7 cellular contexts compared by ENCODE assay signal in genomic region chr1:15604400-15604799, GRCh38. TPM values are rescaled to one million over a fixed set of nuclear protein-coding genes. Genes with fewer than 3 reads are reported as not detected.
A peak's percentile ranks its signal among the peaks of the same experiment; 100 is the strongest.
DNase-seq lines count a peak whose midpoint lies in the region; ATAC-seq, FAIRE-seq and TF ChIP-seq lines count a peak whose summit lies in the region.
"Not testable (repeated sequence)": the region's sequence is repeated elsewhere in the genome, so short reads cannot be mapped to it uniquely, and the experiment has no call there.

No MANE protein-coding gene starts in this region.

- TF ChIP-seq CTCF in RWPE1 (conservative IDR thresholded peaks at IDR 0.05; ENCODE audit: low read depth); neural progenitor cell (IDR thresholded peaks at IDR 0.05): not testable (repeated sequence)
- TF ChIP-seq CTCF in HepG2 (CRISPR knock-in tag; IDR thresholded peaks at IDR 0.05) = peak; percentile 38

- TF ChIP-seq RAD21 in HepG2 (CRISPR knock-in tag; IDR thresholded peaks at IDR 0.05) = not testable (repeated sequence)

- peak overlapping the region in 5 of 7 donors; percentile 75 to 88 (median 80) for H3K4me3 Mint-ChIP-seq in CD8-positive, alpha-beta memory T cell
- H3K4me3 Mint-ChIP-seq in activated CD4-positive, alpha-beta memory T cell treated with anti-CD3 and anti-CD28 coated beads for 36 hours = peak overlapping the region; percentile 73
- H3K4me3 Mint-ChIP-seq in activated naive CD8-positive, alpha-beta T cell treated with anti-CD3 and anti-CD28 coated beads, Interleukin-2, amount 50 U/mL, for 24 hours = peak overlapping the region; percentile 68
- peak overlapping the region; percentile 92 for H3K4me3 Mint-ChIP-seq in neural progenitor cell

- not testable (repeated sequence) for FAIRE-seq in HepG2 (lab: Jason Lieb, UNC)

- in situ Hi-C loops in HepG2 (cut with HindIII; ENCODE audit: extremely low pct_ligation_motif_present, low pct_unique_long_range_greater_than_20kb) = not testable (repeated sequence)

- peaks cover 12% of the 10 kb centered on the region for H3K4me1 ChIP-seq in CD8-positive, alpha-beta memory T cell (ENCODE audit: insufficient read depth, low read length)
- peaks cover 56% of the 10 kb centered on the region for H3K4me1 ChIP-seq in HepG2 (ENCODE audit: insufficient read depth, low read length)
- not testable (repeated sequence) for H3K4me1 ChIP-seq in neural progenitor cell; rectal smooth muscle tissue (ENCODE audit: control insufficient read depth, insufficient read depth, low read length)

- H3K27ac Mint-ChIP-seq in CD8-positive, alpha-beta memory T cell = peak overlapping the region in 2 of 8 donors; percentile 71 to 88
- H3K27ac Mint-ChIP-seq in activated CD4-positive, alpha-beta memory T cell treated with anti-CD3 and anti-CD28 coated beads for 36 hours; activated naive CD8-positive, alpha-beta T cell treated with anti-CD3 and anti-CD28 coated beads, Interleukin-2, amount 50 U/mL, for 24 hours; neural progenitor cell: not testable (repeated sequence)

- CTCF ChIA-PET in CD8-positive, alpha-beta memory T cell (lab: Charles Lee) = interaction anchor here (1.1 to 1.4 kb wide), 2 partner anchors 13 to 18 kb away, joined by 3 to 5 read pairs; no protein-coding TSS in a partner anchor
- CTCF ChIA-PET in RWPE1 (lab: Yijun Ruan, JAX); activated CD4-positive, alpha-beta memory T cell treated with anti-CD3 and anti-CD28 coated beads for 36 hours (lab: Charles Lee); HepG2 (lab: Yijun Ruan, JAX; ENCODE audit: low intra/inter-chr PET ratio, low total read pairs): not testable (repeated sequence)

- H2AFZ ChIP-seq in HepG2 (ENCODE audit: low read length); neural progenitor cell (replicated peaks): not testable (repeated sequence)

- not testable (repeated sequence) for TF ChIP-seq POLR2A in HepG2 (IDR thresholded peaks at IDR 0.05; ENCODE audit: insufficient read depth in 1 of 2, low read depth in 2 of 2, low read length in 2 of 2)

- not testable (repeated sequence) for ATAC-seq in activated naive CD8-positive, alpha-beta T cell treated with anti-CD3 and anti-CD28 coated beads, Interleukin-2, amount 50 U/mL, for 24 hours
- ATAC-seq in HepG2 = peak; percentile 12; the same call in 2 of the 3 replicates

- not testable (repeated sequence) for H4K20me1 ChIP-seq in HepG2 (ENCODE audit: insufficient read depth, low read length); neural progenitor cell (ENCODE audit: low read depth)

- H3F3A ChIP-seq in neural progenitor cell (ENCODE audit: low read depth) = peaks cover 11% of the 10 kb centered on the region

- H3K9ac ChIP-seq in HepG2 (ENCODE audit: insufficient read depth, low read depth, low read length); neural progenitor cell; rectal smooth muscle tissue (ENCODE audit: low read length): not testable (repeated sequence)

- POLR2A ChIA-PET in CD8-positive, alpha-beta memory T cell (lab: Charles Lee) = interaction anchor here (1.4 kb wide), 1 partner anchor 80 kb away, joined by 3 read pairs; no protein-coding TSS in a partner anchor
- POLR2A ChIA-PET in RWPE1 (lab: Yijun Ruan, JAX; ENCODE audit: low non-redundant PET) = not testable (repeated sequence)
- POLR2A ChIA-PET in activated CD4-positive, alpha-beta memory T cell treated with anti-CD3 and anti-CD28 coated beads for 36 hours (lab: Charles Lee) = interaction anchor here (1.1 to 1.9 kb wide), 3 partner anchors 10 to 14 kb away, joined by 3 to 9 read pairs (median 4); no protein-coding TSS in a partner anchor
- POLR2A ChIA-PET in HepG2 (lab: Yijun Ruan, JAX) = interaction anchor here (1.3 to 7.6 kb wide), 5 partner anchors 13 to 137 kb away, joined by 3 to 188 read pairs (median 5); partner anchors contain the start of gene DDI2

- not testable (repeated sequence) for H3K36me3 Mint-ChIP-seq in CD8-positive, alpha-beta memory T cell; activated CD4-positive, alpha-beta memory T cell treated with anti-CD3 and anti-CD28 coated beads for 36 hours; activated naive CD8-positive, alpha-beta T cell treated with anti-CD3 and anti-CD28 coated beads, Interleukin-2, amount 50 U/mL, for 24 hours (ENCODE audit: low read depth); neural progenitor cell

- not testable (repeated sequence) for H3K9me3 ChIP-seq in CD8-positive, alpha-beta memory T cell (ENCODE audit: low read length); HepG2 (ENCODE audit: low read length); neural progenitor cell (ENCODE audit: low read depth)

- intact Hi-C loops in activated CD4-positive, alpha-beta memory T cell treated with anti-CD3 and anti-CD28 coated beads for 36 hours (cut with micrococcal nuclease) = not testable (repeated sequence)
- intact Hi-C loops in HepG2 (cut with micrococcal nuclease; ENCODE audit: unreplicated experiment) = loop anchor here (10.0 kb wide), 1 partner anchor 80 kb away; the partner anchor contains the start of genes CASP9 and DNAJC16

- BruUV-seq in HepG2 (replicated peaks; lab: Mats Ljungman, UMichigan) = not testable (repeated sequence)

- not testable (repeated sequence) for H3K9me3 Mint-ChIP-seq in CD8-positive, alpha-beta memory T cell; activated CD4-positive, alpha-beta memory T cell treated with anti-CD3 and anti-CD28 coated beads for 36 hours; activated naive CD8-positive, alpha-beta T cell treated with anti-CD3 and anti-CD28 coated beads, Interleukin-2, amount 50 U/mL, for 24 hours; neural progenitor cell

- not testable (repeated sequence) for H3K27me3 Mint-ChIP-seq in CD8-positive, alpha-beta memory T cell; activated CD4-positive, alpha-beta memory T cell treated with anti-CD3 and anti-CD28 coated beads for 36 hours; activated naive CD8-positive, alpha-beta T cell treated with anti-CD3 and anti-CD28 coated beads, Interleukin-2, amount 50 U/mL, for 24 hours; neural progenitor cell (ENCODE audit: insufficient read depth, low read depth)

- not testable (repeated sequence) for H3K4me3 ChIP-seq in CD8-positive, alpha-beta memory T cell (ENCODE audit: low read length); neural progenitor cell
- H3K4me3 ChIP-seq in HepG2 (replicated peaks in 1 of 3; ENCODE audit: insufficient read depth in 1 of 3, low read depth in 2 of 3, low read length in 3 of 3) (peak overlapping the region in 1 of 3 experiments; percentile 85; a peak in 1 of 6 replicates), rectal smooth muscle tissue (ENCODE audit: low read length) (peak overlapping the region; percentile 93)

- H3K4me1 Mint-ChIP-seq in CD8-positive, alpha-beta memory T cell = peaks cover 8 to 14% (median 11%) of the 10 kb centered on the region in 3 donors
- H3K4me1 Mint-ChIP-seq in activated CD4-positive, alpha-beta memory T cell treated with anti-CD3 and anti-CD28 coated beads for 36 hours (ENCODE audit: low read depth) = peaks cover 11% of the 10 kb centered on the region
- H3K4me1 Mint-ChIP-seq in activated naive CD8-positive, alpha-beta T cell treated with anti-CD3 and anti-CD28 coated beads, Interleukin-2, amount 50 U/mL, for 24 hours = peaks cover 14% of the 10 kb centered on the region
- H3K4me1 Mint-ChIP-seq in neural progenitor cell = peaks cover 16% of the 10 kb centered on the region

- peak overlapping the region; percentile 95 for H3K4me2 ChIP-seq in HepG2 (ENCODE audit: low read depth, low read length)
- not testable (repeated sequence) for H3K4me2 ChIP-seq in neural progenitor cell

- not testable (repeated sequence) for H3K79me2 ChIP-seq in HepG2 (ENCODE audit: insufficient read depth, low read length); neural progenitor cell (ENCODE audit: low read depth)

- not testable (repeated sequence) for TF ChIP-seq EP300 in HepG2 (IDR thresholded peaks at IDR 0.05; ENCODE audit: low read depth in 2 of 2, low read length in 2 of 2); HepG2 (CRISPR knock-in tag; IDR thresholded peaks at IDR 0.05; ENCODE audit: borderline replicate concordance)

- not testable (repeated sequence) for H3K27me3 ChIP-seq in CD8-positive, alpha-beta memory T cell (ENCODE audit: insufficient read depth, low read length, poor library complexity, severe bottlenecking); HepG2 (ENCODE audit: control insufficient read depth in 1 of 2, insufficient read depth in 2 of 2, low read length in 2 of 2); rectal smooth muscle tissue (ENCODE audit: control insufficient read depth, insufficient read depth, low read length)
- H3K27me3 ChIP-seq in neural progenitor cell = peaks cover 29% of the 10 kb centered on the region

- 80% methylated on average over 16 of the region's 21 CpGs for WGBS in HepG2 (ENCODE audit: low lambda C conversion rate)

- DNase-seq in CD8-positive, alpha-beta memory T cell; RWPE1 (ENCODE audit: low spot score); activated CD4-positive, alpha-beta memory T cell treated with anti-CD3 and anti-CD28 coated beads for 36 hours; activated naive CD8-positive, alpha-beta T cell treated with anti-CD3 and anti-CD28 coated beads, Interleukin-2, amount 50 U/mL, for 24 hours; HepG2 (ENCODE audit: low spot score); neural progenitor cell (ENCODE audit: low spot score): not testable (repeated sequence)

- H3K36me3 ChIP-seq in CD8-positive, alpha-beta memory T cell (ENCODE audit: insufficient read depth, low read length); HepG2 (replicated peaks in 1 of 2; ENCODE audit: control insufficient read depth in 1 of 2, insufficient read depth in 2 of 2, low read length in 2 of 2); neural progenitor cell; rectal smooth muscle tissue (ENCODE audit: control insufficient read depth, insufficient read depth, low read length): not testable (repeated sequence)

- not testable (repeated sequence) for H3K27ac ChIP-seq in CD8-positive, alpha-beta memory T cell (ENCODE audit: low read depth, low read length); HepG2 (ENCODE audit: extremely low read length, insufficient read depth, low read length); neural progenitor cell; rectal smooth muscle tissue (ENCODE audit: low read depth, low read length)
- peak overlapping the region; percentile 95 for H3K27ac ChIP-seq in RWPE1

RNA-seq across cellular contexts. Expression of gene DDI2, which starts 12.9 kb away (rescaled TPM):
- total RNA-seq in CD8-positive, alpha-beta memory T cell = 10 to 100 TPM; 47.8 to 50.4 TPM
- polyA plus RNA-seq in CD8-positive, alpha-beta memory T cell = 6.1 TPM
- 10 to 100 TPM; 26.3 to 28.2 TPM for total RNA-seq in activated CD4-positive, alpha-beta memory T cell treated with anti-CD3 and anti-CD28 coated beads for 36 hours
- total RNA-seq in HepG2 (2016; rRNA removed; fragmentation: Illumina TruSeq; extraction: Trizol) (25.7 and 34.0 TPM in 2 replicates), neural progenitor cell (ENCODE audit: low replicate concordance) (23.3 and 23.8 TPM in 2 replicates)
- total RNA-seq in HepG2 (2016; cell fraction: cytosol; rRNA removed; fragmentation: Illumina TruSeq; extraction: Trizol; ENCODE audit: low read depth) = 5.9 and 7.5 TPM in 2 replicates
- total RNA-seq in HepG2 (2016; cell fraction: insoluble cytoplasmic fraction; rRNA removed; fragmentation: Illumina TruSeq; extraction: Trizol) = 26.2 and 32.2 TPM in 2 replicates
- 11.2 and 13.9 TPM in 2 replicates for total RNA-seq in HepG2 (2016; cell fraction: membrane; rRNA removed; fragmentation: Illumina TruSeq; extraction: Trizol)
- 41.5 and 50.4 TPM in 2 replicates for total RNA-seq in HepG2 (2016; cell fraction: nucleus; rRNA removed; fragmentation: Illumina TruSeq; extraction: Trizol)
- polyA plus RNA-seq in HepG2 (2011; rRNA removed) = 8.5 and 10.1 TPM in 2 replicates
- polyA plus RNA-seq in HepG2 (2011; cell fraction: cytosol; rRNA removed) = 5.5 and 7.7 TPM in 2 replicates
- polyA plus RNA-seq in HepG2 (2011; cell fraction: nucleus; rRNA removed) = 19.8 and 23.2 TPM in 2 replicates
- 19.5 and 23.0 TPM in 2 replicates for polyA plus RNA-seq in HepG2 (2012)
- 1.1 and 1.3 TPM in 2 replicates for polyA plus RNA-seq in HepG2 (2016; cell fraction: cytosol; fragmentation: Illumina TruSeq; extraction: Trizol; ENCODE audit: low read depth)
- polyA plus RNA-seq in HepG2 (2016; cell fraction: insoluble cytoplasmic fraction; fragmentation: Illumina TruSeq; extraction: Trizol; ENCODE audit: low read depth) = 22.9 and 23.8 TPM in 2 replicates
- 2.7 and 3.3 TPM in 2 replicates for polyA plus RNA-seq in HepG2 (2016; cell fraction: membrane; fragmentation: Illumina TruSeq; extraction: Trizol; ENCODE audit: low read depth)
- polyA plus RNA-seq in HepG2 (2016; cell fraction: nucleus; fragmentation: Illumina TruSeq; extraction: Trizol; ENCODE audit: insufficient read depth, low read depth) = 23.7 and 25.3 TPM in 2 replicates
- 38.4 and 51.6 TPM in 2 replicates for polyA minus RNA-seq in HepG2 (2011; rRNA and poly(A)+ RNA removed; ENCODE audit: low replicate concordance)
- 15.5 and 15.8 TPM in 2 replicates for polyA minus RNA-seq in HepG2 (2011; cell fraction: cytosol; rRNA and poly(A)+ RNA removed)
- polyA minus RNA-seq in HepG2 (2011; cell fraction: nucleus; rRNA and poly(A)+ RNA removed) = 118 and 145 TPM in 2 replicates

RNA-seq across cellular contexts. Expression of gene AGMAT, which starts 19.5 kb away (rescaled TPM):
- 10 to 100 TPM; 18.5 to 19.7 TPM for total RNA-seq in CD8-positive, alpha-beta memory T cell
- polyA plus RNA-seq in CD8-positive, alpha-beta memory T cell = 6.2 TPM
- total RNA-seq in activated CD4-positive, alpha-beta memory T cell treated with anti-CD3 and anti-CD28 coated beads for 36 hours = 10 to 100 TPM; 13.9 to 15.2 TPM
- total RNA-seq in HepG2 (2016; rRNA removed; fragmentation: Illumina TruSeq; extraction: Trizol) (174 and 216 TPM in 2 replicates), neural progenitor cell (ENCODE audit: low replicate concordance) (0.84 and 0.86 TPM in 2 replicates)
- 22.0 and 25.2 TPM in 2 replicates for total RNA-seq in HepG2 (2016; cell fraction: cytosol; rRNA removed; fragmentation: Illumina TruSeq; extraction: Trizol; ENCODE audit: low read depth)
- 174 and 209 TPM in 2 replicates for total RNA-seq in HepG2 (2016; cell fraction: insoluble cytoplasmic fraction; rRNA removed; fragmentation: Illumina TruSeq; extraction: Trizol)
- 86.5 and 94.9 TPM in 2 replicates for total RNA-seq in HepG2 (2016; cell fraction: membrane; rRNA removed; fragmentation: Illumina TruSeq; extraction: Trizol)
- 61.7 and 71.0 TPM in 2 replicates for total RNA-seq in HepG2 (2016; cell fraction: nucleus; rRNA removed; fragmentation: Illumina TruSeq; extraction: Trizol)
- polyA plus RNA-seq in HepG2 (2011; rRNA removed) = 52.6 and 59.1 TPM in 2 replicates
- polyA plus RNA-seq in HepG2 (2011; cell fraction: cytosol; rRNA removed) = 56.4 and 64.1 TPM in 2 replicates
- polyA plus RNA-seq in HepG2 (2011; cell fraction: nucleus; rRNA removed) = 19.8 and 21.4 TPM in 2 replicates
- 42.6 and 66.8 TPM in 2 replicates for polyA plus RNA-seq in HepG2 (2012)
- polyA plus RNA-seq in HepG2 (2016; cell fraction: cytosol; fragmentation: Illumina TruSeq; extraction: Trizol; ENCODE audit: low read depth) = 17.9 and 21.4 TPM in 2 replicates
- 174 and 175 TPM in 2 replicates for polyA plus RNA-seq in HepG2 (2016; cell fraction: insoluble cytoplasmic fraction; fragmentation: Illumina TruSeq; extraction: Trizol; ENCODE audit: low read depth)
- 49.4 and 51.3 TPM in 2 replicates for polyA plus RNA-seq in HepG2 (2016; cell fraction: membrane; fragmentation: Illumina TruSeq; extraction: Trizol; ENCODE audit: low read depth)
- 65.8 and 75.1 TPM in 2 replicates for polyA plus RNA-seq in HepG2 (2016; cell fraction: nucleus; fragmentation: Illumina TruSeq; extraction: Trizol; ENCODE audit: insufficient read depth, low read depth)
- 29.8 and 85.0 TPM in 2 replicates for polyA minus RNA-seq in HepG2 (2011; rRNA and poly(A)+ RNA removed; ENCODE audit: low replicate concordance)
- polyA minus RNA-seq in HepG2 (2011; cell fraction: cytosol; rRNA and poly(A)+ RNA removed) = 46.5 and 48.4 TPM in 2 replicates
- polyA minus RNA-seq in HepG2 (2011; cell fraction: nucleus; rRNA and poly(A)+ RNA removed) = 22.0 and 23.9 TPM in 2 replicates
